In the genomic region with DNA sequence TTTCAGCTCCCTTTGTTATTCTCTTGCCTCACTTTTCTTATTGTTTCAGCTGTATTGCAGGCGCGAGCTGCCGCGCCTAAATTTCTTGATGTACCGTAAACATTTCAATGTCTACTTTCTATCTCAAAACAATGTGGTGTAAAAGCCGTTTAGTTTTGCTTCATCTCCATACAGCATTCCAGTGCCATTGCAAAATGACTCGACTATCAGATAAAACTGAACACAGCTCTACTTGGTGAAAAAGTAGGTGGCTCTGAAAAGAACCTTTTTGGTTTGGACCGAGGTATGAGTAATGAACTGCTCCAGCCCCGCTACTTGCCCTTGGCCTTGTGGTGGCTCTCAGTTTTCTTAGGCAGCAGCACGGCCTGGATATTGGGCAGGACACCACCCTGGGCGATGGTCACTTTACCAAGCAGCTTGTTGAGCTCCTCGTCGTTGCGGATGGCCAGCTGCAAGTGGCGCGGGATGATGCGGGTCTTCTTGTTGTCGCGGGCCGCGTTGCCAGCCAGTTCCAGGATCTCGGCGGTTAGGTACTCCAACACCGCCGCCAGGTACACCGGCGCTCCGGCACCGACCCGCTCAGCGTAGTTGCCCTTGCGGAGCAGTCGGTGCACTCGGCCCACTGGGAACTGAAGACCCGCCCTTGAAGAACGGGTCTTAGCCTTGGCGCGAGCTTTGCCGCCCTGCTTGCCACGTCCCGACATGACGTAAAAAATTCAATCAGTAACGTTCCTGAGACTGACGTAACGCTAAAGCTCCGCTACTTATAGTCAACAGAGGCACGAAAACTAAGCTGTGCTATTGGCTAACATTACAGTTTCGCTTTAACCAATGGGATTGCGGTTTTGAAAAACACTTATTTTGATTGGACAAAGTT, we compare ENCODE assay signal across 8 cellular contexts.
DNase-seq lines count a peak whose midpoint lies in the region; TF ChIP-seq lines count a peak whose summit lies in the region.

No MANE protein-coding gene starts in this region.

- H2AFZ ChIP-seq in neuron (ENCODE audit: low read depth, low read length) = no peak overlapping the region

- DNase-seq in GM03348 (ENCODE audit: low spot score) (peak; percentile 94), HAP-1 (ENCODE audit: low spot score in 2 of 2) (peak; percentile 87 to 98), MG63 (peak; percentile 99), foreskin melanocyte (peak; percentile 99), thyroid gland (peak; percentile 70 to 78)
- DNase-seq in activated naive CD4-positive, alpha-beta T cell (lab: John Stamatoyannopoulos, UW) = peak; percentile 37 to 68 (median 66)

- WGBS in thyroid gland, 2 donors = 0 to 1% methylated on average over 12 to 25 of the region's 49 CpGs

- intact Hi-C loops in thyroid gland (cut with DNase I) = no loop called here

- H3K27me3 ChIP-seq in HAP-1 (ENCODE audit: low read depth) = no peaks in the 10 kb centered on the region
- H3K27me3 ChIP-seq in MG63 = no peaks in the 10 kb centered on the region
- no peaks in the 10 kb centered on the region for H3K27me3 ChIP-seq in neuron (ENCODE audit: insufficient read depth, low read length)
- no peaks in the 10 kb centered on the region for H3K27me3 ChIP-seq in thyroid gland

- H3K36me3 ChIP-seq in HAP-1 (replicated peaks) (0 out of 2 replicates have a peak, but pooled peaks cover 4% of the 10 kb centered on the region), MG63 (peaks cover 37% of the 10 kb centered on the region), neuron (ENCODE audit: insufficient read depth, low read length) (peaks cover 3% of the 10 kb centered on the region), thyroid gland (no peaks in the 10 kb centered on the region)

- in situ Hi-C loops in HAP-1 (cut with MboI; ENCODE audit: low sequenced_read_pairs) = loop anchor here (5.0 to 10.0 kb wide), 3 partner anchors 54 to 1633 kb away; a partner anchor contains a TSS

- H3K9me3 ChIP-seq in HAP-1 (no peaks in the 10 kb centered on the region), MG63 (no peaks in the 10 kb centered on the region), neuron (ENCODE audit: low read length) (no peaks in the 10 kb centered on the region), thyroid gland (no peaks in the 10 kb centered on the region)

- peaks cover 19% of the 10 kb centered on the region for H3K4me1 ChIP-seq in HAP-1
- H3K4me1 ChIP-seq in neuron (ENCODE audit: insufficient read depth, low read length) = peaks cover 25% of the 10 kb centered on the region
- peaks cover 5 to 23% of the 10 kb centered on the region in 2 donors for H3K4me1 ChIP-seq in thyroid gland

- no peak for TF ChIP-seq CTCF in thyroid gland (IDR thresholded peaks at IDR 0.05)

- H3K4me3 ChIP-seq in HAP-1 = peak overlapping the region; percentile 82
- H3K4me3 ChIP-seq in MG63 = peak overlapping the region; percentile 87
- H3K4me3 ChIP-seq in neuron (ENCODE audit: low read length) = peak overlapping the region; percentile 86
- peak overlapping the region; percentile 52 to 67 (median 53) for H3K4me3 ChIP-seq in thyroid gland (replicated peaks in 1 of 3)

- peak overlapping the region; percentile 96 to 98 (median 98) for H3K27ac ChIP-seq in thyroid gland

- TF ChIP-seq POLR2A in Raji (IDR thresholded peaks at IDR 0.05; ENCODE audit: insufficient read depth, low read depth, low read length) = peak; percentile 93
- TF ChIP-seq POLR2A in thyroid gland (IDR thresholded peaks at IDR 0.05) = peak; percentile 50 to 95

Comparison
In these comparisons a context has a peak if more than half of its experiments do, and no peak if none do; other contexts are left out.
1. Peak in every context shown above with its lines: DNase-seq, H3K4me3 ChIP-seq and H3K27ac ChIP-seq.